23 cellular contexts compared by ENCODE assay signal in the genomic region with DNA sequence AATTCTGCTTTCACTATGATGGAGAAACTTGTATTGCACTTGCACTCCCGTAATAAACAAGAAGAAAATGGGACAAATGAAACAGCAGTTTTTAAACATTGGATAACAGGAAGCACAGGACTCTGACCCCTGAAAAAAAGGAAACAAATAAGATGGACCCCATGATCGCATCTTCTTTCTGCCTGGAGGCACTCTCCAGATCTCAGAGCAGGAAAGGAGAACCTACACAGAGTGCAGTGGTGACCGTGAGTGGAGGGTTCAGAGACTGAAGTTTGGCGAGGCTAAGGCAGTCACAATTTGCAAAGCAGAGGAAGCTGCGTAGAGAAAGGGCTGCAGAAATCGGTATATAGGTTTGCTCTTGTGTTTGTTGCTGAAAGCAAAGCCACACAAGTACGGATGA. TPM values are rescaled to one million over a fixed set of nuclear protein-coding genes. Genes with fewer than 3 reads are reported as not detected.
DNase-seq lines count a peak whose midpoint lies in the region; TF ChIP-seq lines count a peak whose summit lies in the region.
"Had no signal": no experiment of that assay in that cellular context is flagged by ENCODE, and none has a peak within 500 bp of the region (broad histone marks: within the 10 kb centered on the region; RNA-seq: fewer than 3 reads in every experiment).

No MANE protein-coding gene starts in this region.

- H3K27ac Mint-ChIP-seq in neural crest cell (ENCODE audit: unreplicated experiment), result peak overlapping the region; percentile 68
- H3K27ac Mint-ChIP-seq: CD14-positive monocyte had no signal

- no peak for DNase-seq in neural crest cell (ENCODE audit: low read depth, low spot score)
- DNase-seq in 8988T, result no peak
- no peak for DNase-seq in NCI-H82 (lab: John Stamatoyannopoulos, UW)
- DNase-seq in germinal center (ENCODE audit: low spot score), result no peak
- no peak for DNase-seq in SIG-M5 treated with dmso at 0.1 percent for 504 hours (lab: John Stamatoyannopoulos, UW; ENCODE audit: unreplicated experiment)
- DNase-seq: EL, GF-D8, NCI-H1694, NCI-H2081, NCI-H2171, NCI-H345, NCI-H524, NCI-H774, OCI-M1 had no signal

- H3K9me3 ChIP-seq in BLaER1 (peaks cover 89% of the 10 kb centered on the region), HUES48 (ENCODE audit: control insufficient read depth, insufficient read depth, low read length) (no peaks in the 10 kb centered on the region), ectodermal cell (ENCODE audit: control insufficient read depth, low read length) (no peaks in the 10 kb centered on the region)

- H3K27ac ChIP-seq in BLaER1 (no peak overlapping the region), HUES48 (ENCODE audit: low read depth, low read length) (peak overlapping the region; percentile 83), ectodermal cell (ENCODE audit: insufficient read depth, low read depth, low read length, poor library complexity, severe bottlenecking) (peak overlapping the region; percentile 40)

- H3K4me2 ChIP-seq in BLaER1, result no peak overlapping the region

- peaks cover 59% of the 10 kb centered on the region for H4K20me1 ChIP-seq in BLaER1

- peaks cover 28% of the 10 kb centered on the region for H3K4me1 Mint-ChIP-seq in neural crest cell

- peaks cover 4% of the 10 kb centered on the region for H3K9me3 Mint-ChIP-seq in neural crest cell

- H3K36me3 ChIP-seq in BLaER1, result peaks cover 85% of the 10 kb centered on the region
- no peaks in the 10 kb centered on the region for H3K36me3 ChIP-seq in HUES48 (ENCODE audit: control insufficient read depth, insufficient read depth, low read length)
- H3K36me3 ChIP-seq in ectodermal cell (ENCODE audit: control insufficient read depth, insufficient read depth, low read length), result peaks cover 4% of the 10 kb centered on the region

- H3K4me3 Mint-ChIP-seq in neural crest cell, result no peak overlapping the region

- peak overlapping the region; percentile 6; the same call in 1 of the 2 replicates for H3K4me3 ChIP-seq in BLaER1
- H3K4me3 ChIP-seq in HUES48 (ENCODE audit: low read depth, low read length), result no peak overlapping the region
- no peak overlapping the region for H3K4me3 ChIP-seq in ectodermal cell (ENCODE audit: insufficient read depth, low read depth, low read length)
- H3K4me3 ChIP-seq: K562 had no signal

- H3K36me3 Mint-ChIP-seq in neural crest cell (ENCODE audit: low read depth), result no peaks in the 10 kb centered on the region
- H3K36me3 Mint-ChIP-seq: CD14-positive monocyte had no signal

- H3K27me3 ChIP-seq in BLaER1 (no peaks in the 10 kb centered on the region; the same call in 1 of the 2 replicates), HUES48 (ENCODE audit: control insufficient read depth, insufficient read depth, low read length) (no peaks in the 10 kb centered on the region), ectodermal cell (ENCODE audit: control insufficient read depth, insufficient read depth, low read length, poor library complexity, severe bottlenecking) (no peaks in the 10 kb centered on the region)

- TF ChIP-seq CTCF in neural crest cell (conservative IDR thresholded peaks at IDR 0.05), result no peak

- H3K9ac ChIP-seq in BLaER1 (no peak overlapping the region), HUES48 (ENCODE audit: low read depth, low read length) (no peak overlapping the region)

- H3K4me1 ChIP-seq in BLaER1 (peaks cover 22% of the 10 kb centered on the region), HUES48 (ENCODE audit: control insufficient read depth, insufficient read depth, low read length) (peaks cover 33% of the 10 kb centered on the region), ectodermal cell (ENCODE audit: control insufficient read depth, insufficient read depth, low read length) (peaks cover 31% of the 10 kb centered on the region)

- 84 to 85% methylated on average over 7 of the region's 7 CpGs for WGBS in ectodermal cell, 2 experiments

- no peaks in the 10 kb centered on the region for H3K27me3 Mint-ChIP-seq in neural crest cell (ENCODE audit: low read depth)

RNA-seq across cellular contexts. Expression of a gene that starts 6.1 kb away (rescaled TPM):
- polyA plus RNA-seq in ectodermal cell (2013, experiment 1 of 4), result not detected
- polyA plus RNA-seq in ectodermal cell (2013, experiment 2 of 4), result not detected
- polyA plus RNA-seq in ectodermal cell (2013, experiment 3 of 4), result not detected
- not detected for polyA plus RNA-seq in ectodermal cell (2013, experiment 4 of 4)
- not detected in 2 replicates for total RNA-seq in neural crest cell
- total RNA-seq: H4, HepG2, K562, Right ventricle myocardium inferior, SK-MEL-5 had no signal
- polyA plus RNA-seq: CD14-positive monocyte, HepG2 had no signal
